In genomic region chr5:151751593-151751992, GRCh38 we compare ENCODE assay signal across 31 cellular contexts. TPM values are rescaled to one million over a fixed set of nuclear protein-coding genes. Genes with fewer than 3 reads are reported as not detected.
DNase-seq lines count a peak whose midpoint lies in the region; ATAC-seq, FAIRE-seq and TF ChIP-seq lines count a peak whose summit lies in the region.
"Had no signal": no experiment of that assay in that cellular context is flagged by ENCODE, and none has a peak within 500 bp of the region (broad histone marks: within the 10 kb centered on the region; RNA-seq: fewer than 3 reads in every experiment).

No MANE protein-coding gene starts in this region.

- H3K4me3 Mint-ChIP-seq in CD8-positive, alpha-beta T cell, result no peak overlapping the region
- H3K4me3 Mint-ChIP-seq: activated naive CD8-positive, alpha-beta T cell treated with anti-CD3 and anti-CD28 coated beads, Interleukin-2, amount 10 ng/mL, durations not matched to agents 7 days and 5 days; effector memory CD8-positive, alpha-beta T cell; mesothelial cell of epicardium had no signal

- TF ChIP-seq CTCF in CD8-positive, alpha-beta T cell (IDR thresholded peaks at IDR 0.05), result no peak
- TF ChIP-seq CTCF in IMR-90 (conservative IDR thresholded peaks at IDR 0.05; ENCODE audit: low read depth, low read length), result no peak
- TF ChIP-seq CTCF in GM12878 (IDR thresholded peaks at IDR 0.05 in 2 of 3, conservative IDR thresholded peaks at IDR 0.05 in 1 of 3; ENCODE audit: control insufficient read depth in 2 of 3, extremely low read depth in 1 of 3, insufficient read depth in 1 of 3, low read depth in 3 of 3, low read length in 3 of 3), result no peak
- no peak for TF ChIP-seq CTCF in smooth muscle cell (IDR thresholded peaks at IDR 0.05; ENCODE audit: borderline replicate concordance, insufficient read depth, poor library complexity, severe bottlenecking)

- H3K4me2 ChIP-seq in IMR-90 (ENCODE audit: low read depth, low read length) (no peak overlapping the region), GM12878 (ENCODE audit: control insufficient read depth, insufficient read depth) (0 out of 2 replicates have a peak overlapping the region, but pooled peaks have one; percentile 11), smooth muscle cell (peak overlapping the region; percentile 63)

- H3K79me2 ChIP-seq in GM12878 (ENCODE audit: control insufficient read depth, insufficient read depth, low read length), result peaks cover 70% of the 10 kb centered on the region
- H3K79me2 ChIP-seq in smooth muscle cell (ENCODE audit: low read depth), result peaks cover 22% of the 10 kb centered on the region

- H3K4ac ChIP-seq in IMR-90 (ENCODE audit: low read depth, low read length), result 0 out of 2 replicates have a peak overlapping the region, but pooled peaks have one; percentile 20

- H3K9me3 ChIP-seq in CD8-positive, alpha-beta T cell (ENCODE audit: low read length), result no peaks in the 10 kb centered on the region
- H3K9me3 ChIP-seq in IMR-90 (ENCODE audit: control insufficient read depth, insufficient read depth, low read length), result no peaks in the 10 kb centered on the region
- H3K9me3 ChIP-seq in GM12878 (replicated peaks; ENCODE audit: control insufficient read depth, insufficient read depth, low read length), result no peaks in the 10 kb centered on the region; the same call in 2 of the 3 replicates
- H3K9me3 ChIP-seq in smooth muscle cell (replicated peaks; ENCODE audit: low read depth), result no peaks in the 10 kb centered on the region
- no peaks in the 10 kb centered on the region for H3K9me3 ChIP-seq in HAP-1
- H3K9me3 ChIP-seq: BLaER1 treated with 17β-estradiol and CSF1 and Interleukin-3, amounts not matched to agents 10 nM and 100 nM; Caco-2; esophagus muscularis mucosa; right lobe of liver; tibial nerve had no signal

- H3K27ac Mint-ChIP-seq in CD8-positive, alpha-beta T cell, result peak overlapping the region; percentile 10
- H3K27ac Mint-ChIP-seq: activated naive CD8-positive, alpha-beta T cell treated with anti-CD3 and anti-CD28 coated beads, Interleukin-2, amount 10 ng/mL, durations not matched to agents 7 days and 5 days; mesothelial cell of epicardium; progenitor cell of endocrine pancreas had no signal

- H3K27me3 ChIP-seq in CD8-positive, alpha-beta T cell (ENCODE audit: insufficient read depth, low read length), result no peaks in the 10 kb centered on the region
- H3K27me3 ChIP-seq in IMR-90 (ENCODE audit: control insufficient read depth, insufficient read depth, low read length) (no peaks in the 10 kb centered on the region), GM12878 (replicated peaks in 1 of 2; ENCODE audit: control insufficient read depth in 2 of 2, insufficient read depth in 2 of 2, low read length in 1 of 2) (no peaks in the 10 kb centered on the region), smooth muscle cell (ENCODE audit: low read depth) (no peaks in the 10 kb centered on the region), HAP-1 (ENCODE audit: low read depth) (no peaks in the 10 kb centered on the region)
- H3K27me3 ChIP-seq: BLaER1 treated with 17β-estradiol and CSF1 and Interleukin-3, amounts not matched to agents 10 nM and 100 nM; esophagus muscularis mucosa; foreskin keratinocyte; right lobe of liver; tibial nerve had no signal

- peaks cover 10% of the 10 kb centered on the region for H3F3A ChIP-seq in smooth muscle cell (ENCODE audit: low read depth)

- no peaks in the 10 kb centered on the region for H3K9me3 Mint-ChIP-seq in CD8-positive, alpha-beta T cell
- H3K9me3 Mint-ChIP-seq: activated naive CD8-positive, alpha-beta T cell treated with anti-CD3 and anti-CD28 coated beads, Interleukin-2, amount 10 ng/mL, durations not matched to agents 7 days and 5 days; effector memory CD8-positive, alpha-beta T cell; mesothelial cell of epicardium had no signal

- H4K5ac ChIP-seq in IMR-90 (ENCODE audit: low read depth, low read length), result no peak overlapping the region

- H3K9ac ChIP-seq in IMR-90 (ENCODE audit: low read depth, low read length) (no peak overlapping the region), GM12878 (ENCODE audit: control insufficient read depth, insufficient read depth, low read length) (no peak overlapping the region), smooth muscle cell (ENCODE audit: low read depth) (no peak overlapping the region)
- H3K9ac ChIP-seq: BLaER1 treated with 17β-estradiol and CSF1 and Interleukin-3, amounts not matched to agents 10 nM and 100 nM had no signal

- intact Hi-C loops in CD8-positive, alpha-beta T cell (cut with DNase I, micrococcal nuclease), result loop anchor here in 1 of 2 experiments (10.0 kb wide), 1 partner anchor 247 kb away; no protein-coding TSS in a partner anchor
- intact Hi-C loops in IMR-90 (cut with micrococcal nuclease), result no loop called here
- intact Hi-C loops in GM12878 (cut with micrococcal nuclease; ENCODE audit: unreplicated experiment), result no loop called here

- dilution Hi-C loops in IMR-90 (cut with HindIII; ENCODE audit: low sequenced_read_pairs, unreplicated experiment), result no loop called here

- peaks cover 13% of the 10 kb centered on the region; the same call in 1 of the 2 replicates for H3K9me1 ChIP-seq in IMR-90 (ENCODE audit: insufficient read depth, low read length)

- no peak overlapping the region for H2BK5ac ChIP-seq in IMR-90 (ENCODE audit: low read depth, low read length, poor library complexity, severe bottlenecking)

- no peak for FAIRE-seq in GM12878 (lab: Jason Lieb, UNC)
- FAIRE-seq: TTC549 had no signal

- no peaks in the 10 kb centered on the region for H4K20me1 ChIP-seq in IMR-90 (ENCODE audit: insufficient read depth, low read length)
- H4K20me1 ChIP-seq in GM12878 (ENCODE audit: control insufficient read depth, insufficient read depth), result no peaks in the 10 kb centered on the region
- peaks cover 11% of the 10 kb centered on the region for H4K20me1 ChIP-seq in smooth muscle cell (ENCODE audit: low read depth)

- no peak overlapping the region for H2BK15ac ChIP-seq in IMR-90 (ENCODE audit: low read depth, low read length)

- no peak overlapping the region for H3K18ac ChIP-seq in IMR-90 (ENCODE audit: low read depth, low read length)

- H3K27ac ChIP-seq in CD8-positive, alpha-beta T cell (ENCODE audit: low read depth, low read length), result no peak overlapping the region
- no peak overlapping the region for H3K27ac ChIP-seq in IMR-90 (ENCODE audit: insufficient read depth, low read length)
- H3K27ac ChIP-seq in GM12878 (ENCODE audit: control insufficient read depth, insufficient read depth), result 0 out of 2 replicates have a peak overlapping the region, but pooled peaks have one; percentile 4
- no peak overlapping the region for H3K27ac ChIP-seq in smooth muscle cell (ENCODE audit: low read depth)
- H3K27ac ChIP-seq: BLaER1 treated with 17β-estradiol and CSF1 and Interleukin-3, amounts not matched to agents 10 nM and 100 nM; coronary artery; esophagus muscularis mucosa; foreskin keratinocyte; right lobe of liver; tibial nerve had no signal

- H3K4me1 ChIP-seq in CD8-positive, alpha-beta T cell (ENCODE audit: insufficient read depth, low read length), result peaks cover 11% of the 10 kb centered on the region
- H3K4me1 ChIP-seq in IMR-90 (ENCODE audit: control insufficient read depth, insufficient read depth, low read length), result peaks cover 9% of the 10 kb centered on the region
- H3K4me1 ChIP-seq in GM12878 (ENCODE audit: control insufficient read depth, insufficient read depth, low read length), result peaks cover 26% of the 10 kb centered on the region
- no peaks in the 10 kb centered on the region for H3K4me1 ChIP-seq in smooth muscle cell (ENCODE audit: low read depth)
- no peaks in the 10 kb centered on the region for H3K4me1 ChIP-seq in HAP-1
- H3K4me1 ChIP-seq: foreskin keratinocyte had no signal

- SMC1A ChIA-PET in GM12878 (lab: Charles Lee; ENCODE audit: uncharacterized antibody, unreplicated experiment), result interaction anchor here (0.6 to 8.3 kb wide), 10 partner anchors 11 to 506 kb away, joined by 3 to 84 read pairs (median 4); partner anchors contain the start of gene G3BP1

- no peak overlapping the region for H4K8ac ChIP-seq in IMR-90 (ENCODE audit: low read depth in 2 of 2, low read length in 2 of 2)

- peaks cover 34 to 65% of the 10 kb centered on the region in 2 experiments for H3K79me1 ChIP-seq in IMR-90 (ENCODE audit: low read depth in 1 of 2, low read length in 2 of 2)

- CTCF ChIA-PET in CD8-positive, alpha-beta T cell (lab: Charles Lee), result interaction anchor here (0.6 to 5.5 kb wide), 3 partner anchors 11 to 1051 kb away, joined by 4 to 49 read pairs (median 5); no protein-coding TSS in a partner anchor
- CTCF ChIA-PET in IMR-90 (lab: Yijun Ruan, JAX), result interaction anchor here (0.6 to 1.6 kb wide), 4 partner anchors 12 to 100 kb away, joined by 3 to 5 read pairs (median 4); no protein-coding TSS in a partner anchor
- CTCF ChIA-PET in GM12878 (lab: Yijun Ruan, JAX), result interaction anchor here (0.6 to 5.2 kb wide), 9 partner anchors 11 to 686 kb away, joined by 3 to 32 read pairs (median 15); partner anchors contain the start of gene G3BP1

- BruUV-seq in IMR-90 (replicated peaks; lab: Mats Ljungman, UMichigan) (no TSS peak), GM12878 (replicated peaks; lab: Mats Ljungman, UMichigan) (no TSS peak)

- no peak overlapping the region for H2AK5ac ChIP-seq in IMR-90 (ENCODE audit: low read depth, low read length)

- no peak for TF ChIP-seq RAD21 in IMR-90 (IDR thresholded peaks at IDR 0.05; ENCODE audit: low read length)
- TF ChIP-seq RAD21 in GM12878 (IDR thresholded peaks at IDR 0.05; ENCODE audit: insufficient read depth, low read depth, low read length), result no peak

- H3K36me3 ChIP-seq in CD8-positive, alpha-beta T cell (ENCODE audit: insufficient read depth, low read length), result no peaks in the 10 kb centered on the region
- peaks cover 8% of the 10 kb centered on the region; the same call in 1 of the 2 replicates for H3K36me3 ChIP-seq in IMR-90 (ENCODE audit: control insufficient read depth, insufficient read depth, low read length)
- H3K36me3 ChIP-seq in GM12878 (ENCODE audit: control insufficient read depth in 2 of 2, insufficient read depth in 2 of 2, low read length in 1 of 2), result peaks cover 0 to 7% of the 10 kb centered on the region in 2 experiments; a peak in 2 of 4 replicates
- peaks cover 7% of the 10 kb centered on the region for H3K36me3 ChIP-seq in smooth muscle cell (ENCODE audit: low read depth)
- H3K36me3 ChIP-seq in HAP-1 (replicated peaks), result peaks cover 4% of the 10 kb centered on the region
- H3K36me3 ChIP-seq: right lobe of liver had no signal

- no peak overlapping the region; the same call in 1 of the 2 replicates for H4K91ac ChIP-seq in IMR-90 (ENCODE audit: insufficient read depth, low read depth, low read length)

- DNase-seq in CD8-positive, alpha-beta T cell, result no peak
- DNase-seq in IMR-90, result no peak
- DNase-seq in GM12878 (ENCODE audit: low read depth, low spot score), result no peak
- DNase-seq in smooth muscle cell (lab: John Stamatoyannopoulos, UW; ENCODE audit: unreplicated experiment), result no peak
- no peak for DNase-seq in HAP-1 (ENCODE audit: low spot score in 2 of 2)
- DNase-seq in NCI-H187 (lab: John Stamatoyannopoulos, UW), result no peak
- DNase-seq in SIG-M5 (lab: John Stamatoyannopoulos, UW), result no peak
- DNase-seq: activated CD4-positive, alpha-beta T cell treated with anti-CD3 and anti-CD28 coated beads for 1 hour; activated CD8-positive, alpha-beta memory T cell treated with anti-CD3 and anti-CD28 coated beads for 24 hours; activated effector memory CD4-positive, alpha-beta T cell treated with anti-CD3 and anti-CD28 coated beads, Interleukin-2, amount 50 U/mL, for 16 hours; activated naive CD8-positive, alpha-beta T cell treated with anti-CD3 and anti-CD28 coated beads, Interleukin-2, amount 10 ng/mL, durations not matched to agents 7 days and 5 days; activated T-cell treated with anti-CD3 and anti-CD28 coated beads for 4 hours; Caco-2; caudate nucleus; DMS53; effector memory CD8-positive, alpha-beta T cell; foreskin keratinocyte; head of caudate nucleus; NCI-H1092; NCI-H1694 treated with DMSO at 0.1 percent for 48 hours; NCI-H446 treated with DMSO at 0.1 percent for 48 hours; NCI-H82; right lobe of liver; stimulated activated CD8-positive, alpha-beta memory T cell treated with anti-CD3 and anti-CD28 coated beads, Interleukin-4, amount 100 ng/mL, for 48 hours had no signal

- TF ChIP-seq EP300 in GM12878 (IDR thresholded peaks at IDR 0.05; ENCODE audit: borderline replicate concordance in 1 of 2, control insufficient read depth in 1 of 2, low read depth in 2 of 2, low read length in 2 of 2), result no peak

- H3K27me3 Mint-ChIP-seq in CD8-positive, alpha-beta T cell (ENCODE audit: low read depth), result no peaks in the 10 kb centered on the region
- H3K27me3 Mint-ChIP-seq: activated naive CD8-positive, alpha-beta T cell treated with anti-CD3 and anti-CD28 coated beads, Interleukin-2, amount 10 ng/mL, durations not matched to agents 7 days and 5 days; effector memory CD8-positive, alpha-beta T cell; progenitor cell of endocrine pancreas had no signal

- H2BK120ac ChIP-seq in IMR-90 (ENCODE audit: low read depth, low read length), result no peak overlapping the region

- RAD21 ChIA-PET in GM12878 (lab: Charles Lee; ENCODE audit: unreplicated experiment), result interaction anchor here (0.7 to 9.0 kb wide), 5 partner anchors 10 to 453 kb away, joined by 3 to 90 read pairs (median 10); partner anchors contain the start of gene G3BP1

- H3K23ac ChIP-seq in IMR-90 (ENCODE audit: low read depth, low read length), result no peak overlapping the region

- no peak overlapping the region for H2AK9ac ChIP-seq in IMR-90 (replicated peaks; ENCODE audit: low read depth, low read length, poor library complexity)

- no peak overlapping the region for H3K4me3 ChIP-seq in CD8-positive, alpha-beta T cell (ENCODE audit: low read depth, low read length)
- H3K4me3 ChIP-seq in IMR-90 (ENCODE audit: insufficient read depth, low read depth, low read length), result no peak overlapping the region
- no peak overlapping the region for H3K4me3 ChIP-seq in GM12878
- H3K4me3 ChIP-seq in smooth muscle cell, result no peak overlapping the region
- H3K4me3 ChIP-seq in HAP-1, result no peak overlapping the region
- H3K4me3 ChIP-seq: BLaER1 treated with 17β-estradiol and CSF1 and Interleukin-3, amounts not matched to agents 10 nM and 100 nM; coronary artery; esophagus muscularis mucosa; right lobe of liver; tibial nerve had no signal

- H3K14ac ChIP-seq in IMR-90 (replicated peaks; ENCODE audit: low read depth, low read length), result no peak overlapping the region

- H3K4me1 Mint-ChIP-seq in CD8-positive, alpha-beta T cell (ENCODE audit: low read depth), result peaks cover 34% of the 10 kb centered on the region

- POLR2A ChIA-PET in CD8-positive, alpha-beta T cell (lab: Charles Lee), result interaction anchor here (3.7 kb wide), 1 partner anchor 20 kb away, joined by 19 read pairs; the partner anchor contains the start of gene G3BP1
- POLR2A ChIA-PET in IMR-90 (lab: Charles Lee; ENCODE audit: unreplicated experiment) (no interaction called here), GM12878 (lab: Charles Lee) (interaction anchor here (0.9 to 14.3 kb wide), 4 partner anchors 9 to 93 kb away, joined by 4 to 241 read pairs (median 16); partner anchors contain the start of gene G3BP1)

- WGBS in IMR-90 (ENCODE audit: extremely low coverage in 2 of 2, insufficient read length in 1 of 2), 2 experiments, result no CpG with 5 or more reads among the region's 4 CpGs
- WGBS in GM12878 (ENCODE audit: insufficient coverage, insufficient replicate concordance, low lambda C conversion rate, missing lambda C conversion rate), result 98% methylated on average over 4 of the region's 4 CpGs
- WGBS in smooth muscle cell (ENCODE audit: low lambda C conversion rate), result 97% methylated on average over 4 of the region's 4 CpGs

- H2AFZ ChIP-seq in IMR-90 (replicated peaks; ENCODE audit: low read length, poor library complexity), result no peak overlapping the region
- H2AFZ ChIP-seq in GM12878 (ENCODE audit: control insufficient read depth, low read depth, low read length), result no peak overlapping the region
- H2AFZ ChIP-seq in smooth muscle cell (ENCODE audit: low read depth), result no peak overlapping the region

- H3K36me3 Mint-ChIP-seq in CD8-positive, alpha-beta T cell, result peaks cover 28% of the 10 kb centered on the region

- in situ Hi-C loops in IMR-90 (cut with MboI; ENCODE audit: low sequenced_read_pairs), result no loop called here
- in situ Hi-C loops in GM12878 (cut with MboI), result no loop called here
- in situ Hi-C loops in HAP-1 (cut with MboI; ENCODE audit: low sequenced_read_pairs), result no loop called here

- H3K56ac ChIP-seq in IMR-90 (ENCODE audit: extremely low read depth, insufficient read depth, low read length), result no peak overlapping the region

- no peak overlapping the region for H2BK20ac ChIP-seq in IMR-90 (ENCODE audit: low read depth, low read length)

- TF ChIP-seq POLR2A in IMR-90 (IDR thresholded peaks at IDR 0.05; ENCODE audit: low read depth, low read length), result no peak
- TF ChIP-seq POLR2A in GM12878 (IDR thresholded peaks at IDR 0.05; ENCODE audit: low read depth, low read length), result no peak

- ATAC-seq in CD8-positive, alpha-beta T cell, result no peak
- ATAC-seq in IMR-90 (ENCODE audit: low read depth) (no peak), GM12878 (no peak; the same call in 2 of the 3 replicates)
- ATAC-seq: effector memory CD8-positive, alpha-beta T cell; right lobe of liver had no signal

RNA-seq across cellular contexts. Expression of gene ATOX1, which starts 6.8 kb away (rescaled TPM):
- total RNA-seq in CD8-positive, alpha-beta T cell, result 10 to 100 TPM; 12.6 to 13.2 TPM
- total RNA-seq in IMR-90 (2012; rRNA removed) (56.3 and 76.7 TPM in 2 replicates), GM12878 (2014; rRNA removed) (136 and 139 TPM in 2 replicates), GM12878 (2014; rRNA removed; fragmentation: Illumina TruSeq; extraction: Trizol) (130 and 139 TPM in 2 replicates), GM12878 (2021) (140 and 158 TPM in 2 replicates), smooth muscle cell (73.3 and 84.3 TPM in 2 replicates)
- polyA plus RNA-seq in IMR-90 (2012; rRNA removed) (360 and 398 TPM in 2 replicates), GM12878 (2011; rRNA removed) (94.4 and 161 TPM in 2 replicates), GM12878 (2014; fragmentation: Illumina TruSeq; extraction: Trizol) (138 and 231 TPM in 2 replicates), GM12878 (2014; fragmentation: Nextera tagmentation; extraction: Ambion mirVana) (100 to 1,000 TPM; 576 to 642 TPM), GM12878 (2014; rRNA removed) (237 and 259 TPM in 2 replicates), GM12878 (2016; fragmentation: Nextera tagmentation; extraction: Ambion mirVana) (100 to 1,000 TPM; 377 to 419 TPM), smooth muscle cell (315 and 337 TPM in 2 replicates)
- 336 and 385 TPM in 2 replicates for polyA plus RNA-seq in IMR-90 (2012; cell fraction: cytosol; rRNA removed)
- polyA plus RNA-seq in IMR-90 (2012; cell fraction: nucleus; rRNA removed; ENCODE audit: low replicate concordance), result 87.4 and 97.2 TPM in 2 replicates
- 94.2 and 105 TPM in 2 replicates for total RNA-seq in GM12878 (2013; cell fraction: nucleolus; rRNA removed)
- 89.5 TPM for polyA plus RNA-seq in GM12878 (2011; ENCODE audit: low read depth)
- 375 and 451 TPM in 2 replicates for polyA plus RNA-seq in GM12878 (2011; cell fraction: cytosol; rRNA removed)
- polyA plus RNA-seq in GM12878 (2011; cell fraction: nucleus; rRNA removed), result 134 and 141 TPM in 2 replicates
- polyA plus RNA-seq in GM12878 (2012), result 153 and 189 TPM in 2 replicates
- polyA minus RNA-seq in GM12878 (2011; rRNA and poly(A)+ RNA removed), result 179 and 269 TPM in 2 replicates
- polyA minus RNA-seq in GM12878 (2011; cell fraction: cytosol; rRNA and poly(A)+ RNA removed), result 52.4 and 56.0 TPM in 2 replicates
- 54.5 and 83.6 TPM in 2 replicates for polyA minus RNA-seq in GM12878 (2011; cell fraction: nucleus; rRNA and poly(A)+ RNA removed)

RNA-seq across cellular contexts. Expression of gene G3BP1, which starts 20.2 kb away (rescaled TPM):
- total RNA-seq in CD8-positive, alpha-beta T cell, result 10 to 100 TPM; 89.1 to 91.1 TPM
- total RNA-seq in IMR-90 (2012; rRNA removed), result 272 and 482 TPM in 2 replicates
- polyA plus RNA-seq in IMR-90 (2012; rRNA removed), result 32.8 and 40.2 TPM in 2 replicates
- polyA plus RNA-seq in IMR-90 (2012; cell fraction: cytosol; rRNA removed), result 11.6 and 22.4 TPM in 2 replicates
- 6.2 and 28.5 TPM in 2 replicates for polyA plus RNA-seq in IMR-90 (2012; cell fraction: nucleus; rRNA removed; ENCODE audit: low replicate concordance)
- total RNA-seq in GM12878 (2013; cell fraction: nucleolus; rRNA removed), result 192 and 198 TPM in 2 replicates
- 137 and 148 TPM in 2 replicates for total RNA-seq in GM12878 (2014; rRNA removed)
- total RNA-seq in GM12878 (2014; rRNA removed; fragmentation: Illumina TruSeq; extraction: Trizol), result 182 and 190 TPM in 2 replicates
- 255 and 269 TPM in 2 replicates for total RNA-seq in GM12878 (2021)
- 39.6 TPM for polyA plus RNA-seq in GM12878 (2011; ENCODE audit: low read depth)
- 113 and 119 TPM in 2 replicates for polyA plus RNA-seq in GM12878 (2011; rRNA removed)
- polyA plus RNA-seq in GM12878 (2011; cell fraction: cytosol; rRNA removed), result 57.4 and 66.1 TPM in 2 replicates
- 40.4 and 54.9 TPM in 2 replicates for polyA plus RNA-seq in GM12878 (2011; cell fraction: nucleus; rRNA removed)
- polyA plus RNA-seq in GM12878 (2012), result 70.4 and 72.8 TPM in 2 replicates
- polyA plus RNA-seq in GM12878 (2014; fragmentation: Illumina TruSeq; extraction: Trizol), result 158 TPM in 2 replicates
- 10 to 100 TPM; 49.7 to 52.7 TPM for polyA plus RNA-seq in GM12878 (2014; fragmentation: Nextera tagmentation; extraction: Ambion mirVana)
- 86.7 and 87.0 TPM in 2 replicates for polyA plus RNA-seq in GM12878 (2014; rRNA removed)
- polyA plus RNA-seq in GM12878 (2016; fragmentation: Nextera tagmentation; extraction: Ambion mirVana), result 100 to 1,000 TPM; 416 to 438 TPM
- polyA minus RNA-seq in GM12878 (2011; rRNA and poly(A)+ RNA removed), result 140 and 194 TPM in 2 replicates
- 67.5 and 113 TPM in 2 replicates for polyA minus RNA-seq in GM12878 (2011; cell fraction: cytosol; rRNA and poly(A)+ RNA removed)
- 80.6 and 162 TPM in 2 replicates for polyA minus RNA-seq in GM12878 (2011; cell fraction: nucleus; rRNA and poly(A)+ RNA removed)
- 96.8 and 99.4 TPM in 2 replicates for total RNA-seq in smooth muscle cell
- 63.2 and 69.5 TPM in 2 replicates for polyA plus RNA-seq in smooth muscle cell
